ENCODE assay signal across 13 cellular contexts in genomic region chr4:161936625-161937133, GRCh38.
DNase-seq lines count a peak whose midpoint lies in the region; ATAC-seq and TF ChIP-seq lines count a peak whose summit lies in the region.
"Had no signal": no experiment of that assay in that cellular context is flagged by ENCODE, and none has a peak within 500 bp of the region (broad histone marks: within the 10 kb centered on the region; RNA-seq: fewer than 3 reads in every experiment).

No MANE protein-coding gene starts in this region.

- no peak overlapping the region for H2AFZ ChIP-seq in fibroblast of lung (ENCODE audit: low read length)

- no peaks in the 10 kb centered on the region for H4K20me1 ChIP-seq in fibroblast of lung (ENCODE audit: control insufficient read depth, extremely low read depth, insufficient read depth, low read length)

- TF ChIP-seq CTCF in fibroblast of lung (conservative IDR thresholded peaks at IDR 0.05 in 1 of 2, IDR thresholded peaks at IDR 0.05 in 1 of 2; ENCODE audit: low read depth in 1 of 2, low read length in 2 of 2) = no peak

- H3K9me3 Mint-ChIP-seq in activated T-cell treated with anti-CD3 and anti-CD28 coated beads, Interleukin-2, amount 50 U/mL, for 4 hours = peaks cover 7% of the 10 kb centered on the region

- peak; percentile 43 for DNase-seq in HK-2 (ENCODE audit: unreplicated experiment)
- DNase-seq in fibroblast of lung (ENCODE audit: low read depth in 2 of 2) = peak; percentile 18 to 99
- peak; percentile 85 for DNase-seq in skeletal muscle cell (ENCODE audit: low read depth)
- no peak for DNase-seq in activated T-cell treated with anti-CD3 and anti-CD28 coated beads, Interleukin-2, amount 50 U/mL, for 4 hours
- DNase-seq in activated CD4-positive, alpha-beta T cell treated with anti-CD3 and anti-CD28 coated beads for 48 hours = no peak
- DNase-seq: hypothalamus, mucosa of descending colon, NCI-H510A treated with DMSO at 0.1 percent for 48 hours, right cardiac atrium, SHP77 treated with DMSO at 0.1 percent for 48 hours had no signal

- H3K79me2 ChIP-seq in fibroblast of lung (ENCODE audit: control insufficient read depth, insufficient read depth, low read length) = no peaks in the 10 kb centered on the region

- no peak overlapping the region for H3K27ac ChIP-seq in fibroblast of lung (ENCODE audit: insufficient read depth, low read length)

- no peaks in the 10 kb centered on the region for H3K36me3 Mint-ChIP-seq in activated T-cell treated with anti-CD3 and anti-CD28 coated beads, Interleukin-2, amount 50 U/mL, for 4 hours (ENCODE audit: insufficient read depth)

- H3K4me3 ChIP-seq in fibroblast of lung (replicated peaks in 1 of 4; ENCODE audit: control extremely low read depth in 1 of 4, insufficient read depth in 1 of 4, low read depth in 3 of 4, low read length in 4 of 4) (no peak overlapping the region), skeletal muscle cell (ENCODE audit: low read depth, low read length) (no peak overlapping the region)
- H3K4me3 ChIP-seq: mucosa of descending colon had no signal

- no peaks in the 10 kb centered on the region for H3K4me1 Mint-ChIP-seq in activated T-cell treated with anti-CD3 and anti-CD28 coated beads, Interleukin-2, amount 50 U/mL, for 4 hours (ENCODE audit: low read depth)

- no peaks in the 10 kb centered on the region for H3K9me3 ChIP-seq in fibroblast of lung (ENCODE audit: control insufficient read depth, insufficient read depth, low read depth, low read length)
- H3K9me3 ChIP-seq: mucosa of descending colon had no signal

- no peaks in the 10 kb centered on the region for H3K36me3 ChIP-seq in fibroblast of lung (ENCODE audit: control insufficient read depth, insufficient read depth, low read length)

- no peaks in the 10 kb centered on the region for H3K27me3 ChIP-seq in fibroblast of lung (ENCODE audit: control insufficient read depth, insufficient read depth, low read length)

- H3K4me2 ChIP-seq in fibroblast of lung (ENCODE audit: extremely low read depth, insufficient read depth, low read length) = no peak overlapping the region

- H3K4me1 ChIP-seq in fibroblast of lung (ENCODE audit: control insufficient read depth, extremely low read depth, insufficient read depth, low read length) = no peaks in the 10 kb centered on the region

- H3K9ac ChIP-seq in fibroblast of lung (ENCODE audit: insufficient read depth, low read length) = no peak overlapping the region

- H3K27me3 Mint-ChIP-seq in activated T-cell treated with anti-CD3 and anti-CD28 coated beads, Interleukin-2, amount 50 U/mL, for 4 hours (ENCODE audit: low read depth) = no peaks in the 10 kb centered on the region

- ATAC-seq in SK-N-SH treated with all-trans-retinoic acid at 6 μM for 48 hours (peak; percentile 99), HG03097 (IDR thresholded peaks at IDR 0.05; ENCODE audit: low FRiP score, unreplicated experiment) (no peak)
- no peak for ATAC-seq in activated T-cell treated with anti-CD3 and anti-CD28 coated beads, Interleukin-2, amount 50 U/mL, for 4 hours
- ATAC-seq in activated CD4-positive, CD25-positive, alpha-beta regulatory T cell treated with anti-CD3 and anti-CD28 coated beads, Interleukin-2, amount 50 U/mL, for 24 hours = no peak
- ATAC-seq: mucosa of descending colon, right cardiac atrium had no signal

- no peak overlapping the region for H3K4me3 Mint-ChIP-seq in activated T-cell treated with anti-CD3 and anti-CD28 coated beads, Interleukin-2, amount 50 U/mL, for 4 hours

TF ChIP-seq in SK-N-SH treated with all-trans-retinoic acid at 6 μM for 48 hours, 23 proteins besides CTCF, POLR2A, EP300 and RAD21:
- TF ChIP-seq BACH2 (CRISPR knock-in tag; IDR thresholded peaks at IDR 0.05; ENCODE audit: borderline replicate concordance) = no peak
- TF ChIP-seq ISL1 (CRISPR knock-in tag; IDR thresholded peaks at IDR 0.05) = peak; percentile 66

Comparison
In these comparisons a context has a peak if more than half of its experiments do, and no peak if none do; other contexts are left out.
1. DNase-seq: peak in HK-2 (single experiment), fibroblast of lung (2 of 2) and skeletal muscle cell (single experiment); none in activated T-cell treated with anti-CD3 and anti-CD28 coated beads, Interleukin-2, amount 50 U/mL, for 4 hours (single experiment) and activated CD4-positive, alpha-beta T cell treated with anti-CD3 and anti-CD28 coated beads for 48 hours (single experiment).